ENCODE assay signal across 1 cellular context in the genomic region with DNA sequence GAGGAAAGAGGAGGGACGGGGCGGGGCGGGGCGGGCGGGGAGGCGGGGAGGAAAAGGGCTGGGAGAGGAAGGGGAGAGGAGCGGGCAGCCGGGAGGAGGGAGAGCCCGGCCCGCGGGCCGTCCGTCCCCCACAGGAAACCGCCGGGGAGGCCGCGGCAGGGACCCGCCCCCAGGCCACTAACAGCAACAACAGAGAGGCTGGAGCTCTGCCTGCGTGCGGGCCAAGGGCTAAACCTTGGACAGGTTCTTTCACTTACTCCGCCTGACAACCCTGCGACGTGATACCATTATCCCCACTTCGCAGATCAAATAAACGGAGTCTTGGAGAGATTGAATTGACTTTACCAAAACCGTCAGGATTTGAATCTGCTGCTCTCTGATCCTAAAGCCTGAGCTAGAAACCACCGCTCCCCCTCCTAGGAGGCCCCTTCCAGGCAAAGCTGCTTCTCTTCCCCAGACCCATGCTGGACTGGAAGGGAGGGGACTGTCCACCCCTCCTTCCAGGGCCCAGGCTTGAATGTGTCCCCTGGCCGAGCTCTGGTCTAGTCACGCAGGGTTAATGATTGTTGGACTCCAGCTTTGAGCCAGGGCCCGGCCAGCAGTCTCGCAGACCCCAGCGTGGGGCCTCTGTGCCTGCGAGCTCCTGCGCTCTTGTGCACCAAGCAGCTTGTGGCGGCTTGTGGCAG.
TF ChIP-seq lines count a peak whose summit lies in the region.

Gene EVA1B (minus strand): TSS at position 10 of the 686 bp plus-strand sequence. CDS start 608 bp downstream, outside the sequence.

TF ChIP-seq in HepG2, 621 proteins besides CTCF, POLR2A, EP300 and RAD21 (continued from another document and continues in another):
- TF ChIP-seq, protein P1, sequence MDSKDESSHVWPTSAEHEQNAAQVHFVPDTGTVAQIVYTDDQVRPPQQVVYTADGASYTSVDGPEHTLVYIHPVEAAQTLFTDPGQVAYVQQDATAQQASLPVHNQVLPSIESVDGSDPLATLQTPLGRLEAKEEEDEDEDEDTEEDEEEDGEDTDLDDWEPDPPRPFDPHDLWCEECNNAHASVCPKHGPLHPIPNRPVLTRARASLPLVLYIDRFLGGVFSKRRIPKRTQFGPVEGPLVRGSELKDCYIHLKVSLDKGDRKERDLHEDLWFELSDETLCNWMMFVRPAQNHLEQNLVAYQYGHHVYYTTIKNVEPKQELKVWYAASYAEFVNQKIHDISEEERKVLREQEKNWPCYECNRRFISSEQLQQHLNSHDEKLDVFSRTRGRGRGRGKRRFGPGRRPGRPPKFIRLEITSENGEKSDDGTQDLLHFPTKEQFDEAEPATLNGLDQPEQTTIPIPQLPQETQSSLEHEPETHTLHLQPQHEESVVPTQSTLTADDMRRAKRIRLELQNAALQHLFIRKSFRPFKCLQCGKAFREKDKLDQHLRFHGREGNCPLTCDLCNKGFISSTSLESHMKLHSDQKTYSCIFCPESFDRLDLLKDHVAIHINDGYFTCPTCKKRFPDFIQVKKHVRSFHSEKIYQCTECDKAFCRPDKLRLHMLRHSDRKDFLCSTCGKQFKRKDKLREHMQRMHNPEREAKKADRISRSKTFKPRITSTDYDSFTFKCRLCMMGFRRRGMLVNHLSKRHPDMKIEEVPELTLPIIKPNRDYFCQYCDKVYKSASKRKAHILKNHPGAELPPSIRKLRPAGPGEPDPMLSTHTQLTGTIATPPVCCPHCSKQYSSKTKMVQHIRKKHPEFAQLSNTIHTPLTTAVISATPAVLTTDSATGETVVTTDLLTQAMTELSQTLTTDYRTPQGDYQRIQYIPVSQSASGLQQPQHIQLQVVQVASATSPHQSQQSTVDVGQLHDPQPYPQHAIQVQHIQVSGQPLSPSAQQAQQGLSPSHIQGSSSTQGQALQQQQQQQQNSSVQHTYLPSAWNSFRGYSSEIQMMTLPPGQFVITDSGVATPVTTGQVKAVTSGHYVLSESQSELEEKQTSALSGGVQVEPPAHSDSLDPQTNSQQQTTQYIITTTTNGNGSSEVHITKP (CRISPR knock-in tag; IDR thresholded peaks at IDR 0.05; ENCODE audit: low read depth): peak; percentile 71
- peak; percentile 93 for TF ChIP-seq ERF (CRISPR knock-in tag; IDR thresholded peaks at IDR 0.05)
- peak; percentile 73; the same call in 1 of the 2 replicates for TF ChIP-seq ZNF598 (CRISPR knock-in tag; IDR thresholded peaks at IDR 0.05; ENCODE audit: borderline replicate concordance)
- no peak for TF ChIP-seq ZNF547 (CRISPR knock-in tag; IDR thresholded peaks at IDR 0.05)
- TF ChIP-seq ZNF484 (CRISPR knock-in tag; IDR thresholded peaks at IDR 0.05; ENCODE audit: borderline replicate concordance, low read depth): no peak
- peak; percentile 33; the same call in 1 of the 2 replicates for TF ChIP-seq YEATS4 (CRISPR knock-in tag; IDR thresholded peaks at IDR 0.05; ENCODE audit: borderline replicate concordance)
- TF ChIP-seq, protein P2, sequence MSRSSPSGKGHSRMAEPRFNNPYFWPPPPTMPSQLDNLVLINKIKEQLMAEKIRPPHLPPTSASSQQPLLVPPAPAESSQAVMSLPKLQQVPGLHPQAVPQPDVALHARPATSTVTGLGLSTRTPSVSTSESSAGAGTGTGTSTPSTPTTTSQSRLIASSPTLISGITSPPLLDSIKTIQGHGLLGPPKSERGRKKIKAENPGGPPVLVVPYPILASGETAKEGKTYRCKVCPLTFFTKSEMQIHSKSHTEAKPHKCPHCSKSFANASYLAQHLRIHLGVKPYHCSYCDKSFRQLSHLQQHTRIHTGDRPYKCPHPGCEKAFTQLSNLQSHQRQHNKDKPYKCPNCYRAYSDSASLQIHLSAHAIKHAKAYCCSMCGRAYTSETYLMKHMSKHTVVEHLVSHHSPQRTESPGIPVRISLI (CRISPR knock-in tag; IDR thresholded peaks at IDR 0.05; ENCODE audit: borderline replicate concordance): peak; percentile 28; the same call in 1 of the 2 replicates
- no peak for TF ChIP-seq ZNF451 (CRISPR knock-in tag; IDR thresholded peaks at IDR 0.05)
- peak; percentile 88 for TF ChIP-seq ZNF350 (CRISPR knock-in tag; IDR thresholded peaks at IDR 0.05; ENCODE audit: borderline replicate concordance, low read depth)
- TF ChIP-seq CBFB (CRISPR knock-in tag; IDR thresholded peaks at IDR 0.05): 0 out of 2 replicates have a peak, but pooled peaks have one; percentile 35
- TF ChIP-seq ZNF724P (CRISPR knock-in tag; IDR thresholded peaks at IDR 0.05; ENCODE audit: borderline replicate concordance): no peak
- no peak for TF ChIP-seq SIX1 (CRISPR knock-in tag; IDR thresholded peaks at IDR 0.05; ENCODE audit: borderline replicate concordance)
- peak; percentile 92 for TF ChIP-seq DRAP1 (CRISPR knock-in tag; IDR thresholded peaks at IDR 0.05)
- TF ChIP-seq KDM5B (CRISPR knock-in tag; IDR thresholded peaks at IDR 0.05; ENCODE audit: borderline replicate concordance): peak; percentile 70; the same call in 1 of the 2 replicates
- TF ChIP-seq, protein P3, sequence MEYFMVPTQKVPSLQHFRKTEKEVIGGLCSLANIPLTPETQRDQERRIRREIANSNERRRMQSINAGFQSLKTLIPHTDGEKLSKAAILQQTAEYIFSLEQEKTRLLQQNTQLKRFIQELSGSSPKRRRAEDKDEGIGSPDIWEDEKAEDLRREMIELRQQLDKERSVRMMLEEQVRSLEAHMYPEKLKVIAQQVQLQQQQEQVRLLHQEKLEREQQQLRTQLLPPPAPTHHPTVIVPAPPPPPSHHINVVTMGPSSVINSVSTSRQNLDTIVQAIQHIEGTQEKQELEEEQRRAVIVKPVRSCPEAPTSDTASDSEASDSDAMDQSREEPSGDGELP (IDR thresholded peaks at IDR 0.05; ENCODE audit: borderline replicate concordance, low read depth): peak; percentile 55; the same call in 1 of the 2 replicates
- peak; percentile 80 for TF ChIP-seq MED1 (CRISPR knock-in tag; IDR thresholded peaks at IDR 0.05)
- no peak for TF ChIP-seq ZBTB46 (CRISPR knock-in tag; IDR thresholded peaks at IDR 0.05; ENCODE audit: borderline replicate concordance)
- 0 out of 2 replicates have a peak, but pooled peaks have one; percentile 17 for TF ChIP-seq ESRRA (CRISPR knock-in tag; IDR thresholded peaks at IDR 0.05; ENCODE audit: low read depth)
- TF ChIP-seq KAT8 (CRISPR knock-in tag; IDR thresholded peaks at IDR 0.05): peak; percentile 72
- TF ChIP-seq ZNF280D (CRISPR knock-in tag; IDR thresholded peaks at IDR 0.05): peak; percentile 39; the same call in 1 of the 2 replicates
- 0 out of 2 replicates have a peak, but pooled peaks have one; percentile 20 for TF ChIP-seq ZNF614 (CRISPR knock-in tag; IDR thresholded peaks at IDR 0.05; ENCODE audit: borderline replicate concordance)
- TF ChIP-seq SMAD1 (CRISPR knock-in tag; IDR thresholded peaks at IDR 0.05; ENCODE audit: borderline replicate concordance, low read depth): no peak
- peak; percentile 87; the same call in 1 of the 2 replicates for TF ChIP-seq TBX2 (CRISPR knock-in tag; IDR thresholded peaks at IDR 0.05; ENCODE audit: borderline replicate concordance)
- TF ChIP-seq FOXP1 (IDR thresholded peaks at IDR 0.05): no peak
- 0 out of 2 replicates have a peak, but pooled peaks have one; percentile 9 for TF ChIP-seq FOXP1 (CRISPR knock-in tag; IDR thresholded peaks at IDR 0.05)
- TF ChIP-seq GATA4 (IDR thresholded peaks at IDR 0.05; ENCODE audit: borderline replicate concordance, low read depth): peak; percentile 53; the same call in 1 of the 2 replicates
- TF ChIP-seq ZNF878 (CRISPR knock-in tag; IDR thresholded peaks at IDR 0.05): 0 out of 2 replicates have a peak, but pooled peaks have one; percentile 52
- TF ChIP-seq, protein P4, sequence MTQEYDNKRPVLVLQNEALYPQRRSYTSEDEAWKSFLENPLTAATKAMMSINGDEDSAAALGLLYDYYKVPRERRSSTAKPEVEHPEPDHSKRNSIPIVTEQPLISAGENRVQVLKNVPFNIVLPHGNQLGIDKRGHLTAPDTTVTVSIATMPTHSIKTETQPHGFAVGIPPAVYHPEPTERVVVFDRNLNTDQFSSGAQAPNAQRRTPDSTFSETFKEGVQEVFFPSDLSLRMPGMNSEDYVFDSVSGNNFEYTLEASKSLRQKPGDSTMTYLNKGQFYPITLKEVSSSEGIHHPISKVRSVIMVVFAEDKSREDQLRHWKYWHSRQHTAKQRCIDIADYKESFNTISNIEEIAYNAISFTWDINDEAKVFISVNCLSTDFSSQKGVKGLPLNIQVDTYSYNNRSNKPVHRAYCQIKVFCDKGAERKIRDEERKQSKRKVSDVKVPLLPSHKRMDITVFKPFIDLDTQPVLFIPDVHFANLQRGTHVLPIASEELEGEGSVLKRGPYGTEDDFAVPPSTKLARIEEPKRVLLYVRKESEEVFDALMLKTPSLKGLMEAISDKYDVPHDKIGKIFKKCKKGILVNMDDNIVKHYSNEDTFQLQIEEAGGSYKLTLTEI (CRISPR knock-in tag; conservative IDR thresholded peaks at IDR 0.05): no peak
- no peak for TF ChIP-seq ZBTB43 (CRISPR knock-in tag; conservative IDR thresholded peaks at IDR 0.05)
- peak; percentile 23; the same call in 1 of the 2 replicates for TF ChIP-seq NRL (CRISPR knock-in tag; IDR thresholded peaks at IDR 0.05; ENCODE audit: borderline replicate concordance)
- no peak for TF ChIP-seq ZNF460 (CRISPR knock-in tag; IDR thresholded peaks at IDR 0.05; ENCODE audit: borderline replicate concordance)
- TF ChIP-seq MTA1 (CRISPR knock-in tag; IDR thresholded peaks at IDR 0.05; ENCODE audit: borderline replicate concordance): peak; percentile 65; the same call in 1 of the 2 replicates
- no peak for TF ChIP-seq ZNF101 (CRISPR knock-in tag; IDR thresholded peaks at IDR 0.05; ENCODE audit: borderline replicate concordance, low read depth)
